Comparison of ENCODE assay signal across 23 cellular contexts in the genomic region with DNA sequence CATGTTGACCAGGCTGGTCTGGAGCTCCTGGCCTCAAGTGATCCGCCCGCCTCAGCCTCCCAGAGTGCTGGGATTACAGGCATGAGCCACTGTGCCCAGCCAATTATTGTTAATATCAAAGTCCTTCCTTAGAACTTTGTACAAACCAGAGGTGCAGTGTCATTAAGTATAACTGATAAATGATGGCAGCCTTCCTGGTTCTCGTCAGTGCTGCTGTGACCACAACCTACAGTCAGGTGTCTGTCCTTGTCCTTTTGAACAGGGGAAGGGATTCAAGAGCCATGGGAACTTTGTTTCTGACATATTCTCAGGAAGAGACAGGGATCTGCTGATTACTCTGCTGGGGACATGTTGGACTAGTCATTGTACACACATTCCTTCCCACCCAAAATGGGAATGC.
"Had no signal": no experiment of that assay in that cellular context is flagged by ENCODE, and none has a peak within 500 bp of the region (broad histone marks: within the 10 kb centered on the region; RNA-seq: fewer than 3 reads in every experiment).

No MANE protein-coding gene starts in this region.

- ATAC-seq: activated CD8-positive, alpha-beta T cell treated with anti-CD3 and anti-CD28 coated beads for 36 hours; activated T-helper 17 cell treated with anti-CD3 and anti-CD28 coated beads, Interleukin-2, amount 50 U/mL, for 72 hours; esophagus mucosa; gastroesophageal sphincter; sciatic nerve had no signal

- H3K4me3 ChIP-seq: gastroesophageal sphincter, neural progenitor cell, prostate gland, thyroid gland had no signal

- H3K27me3 Mint-ChIP-seq: activated CD8-positive, alpha-beta T cell treated with anti-CD3 and anti-CD28 coated beads for 36 hours; activated naive CD8-positive, alpha-beta T cell treated with anti-CD3 and anti-CD28 coated beads for 36 hours; activated T-helper 17 cell treated with anti-CD3 and anti-CD28 coated beads, Interleukin-2, amount 50 U/mL, for 72 hours; brain; naive B cell had no signal

- H3K27ac ChIP-seq: gastroesophageal sphincter, prostate gland, thyroid gland had no signal

- H3K9me3 ChIP-seq: gastroesophageal sphincter, prostate gland, SK-N-SH, thyroid gland had no signal

- H3K27me3 ChIP-seq: gastroesophageal sphincter, neural progenitor cell, thyroid gland had no signal

- H3K9ac ChIP-seq: neural progenitor cell, SK-N-SH had no signal

- H3K9me3 Mint-ChIP-seq: activated CD8-positive, alpha-beta T cell treated with anti-CD3 and anti-CD28 coated beads for 36 hours; activated naive CD8-positive, alpha-beta T cell treated with anti-CD3 and anti-CD28 coated beads for 36 hours; activated T-helper 17 cell treated with anti-CD3 and anti-CD28 coated beads, Interleukin-2, amount 50 U/mL, for 72 hours; brain; naive B cell; T-helper 2 cell treated with Interferon-gamma antibody and Interleukin-4, amounts not matched to agents 5 μg/mL and 100 μg/mL, for 36 hours had no signal

- H3K4me3 Mint-ChIP-seq: activated CD8-positive, alpha-beta T cell treated with anti-CD3 and anti-CD28 coated beads for 36 hours; activated naive CD8-positive, alpha-beta T cell treated with anti-CD3 and anti-CD28 coated beads for 36 hours; activated T-helper 17 cell treated with anti-CD3 and anti-CD28 coated beads, Interleukin-2, amount 50 U/mL, for 72 hours; brain; naive B cell; neural progenitor cell; T-helper 2 cell treated with Interferon-gamma antibody and Interleukin-4, amounts not matched to agents 5 μg/mL and 100 μg/mL, for 36 hours had no signal

- H3K4me1 ChIP-seq: prostate gland had no signal

- H3K36me3 ChIP-seq: gastroesophageal sphincter, prostate gland, thyroid gland had no signal

- H3K27ac Mint-ChIP-seq: activated CD8-positive, alpha-beta T cell treated with anti-CD3 and anti-CD28 coated beads for 36 hours; activated naive CD8-positive, alpha-beta T cell treated with anti-CD3 and anti-CD28 coated beads for 36 hours; activated T-helper 17 cell treated with anti-CD3 and anti-CD28 coated beads, Interleukin-2, amount 50 U/mL, for 72 hours; brain; neural progenitor cell; T-helper 2 cell treated with Interferon-gamma antibody and Interleukin-4, amounts not matched to agents 5 μg/mL and 100 μg/mL, for 36 hours had no signal

- DNase-seq: activated CD4-positive, alpha-beta T cell treated with anti-CD3 and anti-CD28 coated beads for 48 hours; activated CD4-positive, CD25-positive, alpha-beta regulatory T cell; activated CD8-positive, alpha-beta T cell treated with anti-CD3 and anti-CD28 coated beads for 36 hours; activated naive CD4-positive, alpha-beta T cell; activated naive CD8-positive, alpha-beta T cell treated with anti-CD3 and anti-CD28 coated beads for 36 hours; activated T-cell treated with anti-CD3 and anti-CD28 coated beads, Interleukin-2, amount 50 U/mL, for 1 hour; amygdala; central memory CD4-positive, alpha-beta T cell; effector CD4-positive, alpha-beta T cell; naive B cell; SK-N-SH; stimulated activated CD4-positive, alpha-beta T cell treated with anti-CD3 and anti-CD28 coated beads, Interleukin-1b, Interleukin-23, amount 100 ng/mL, for 48 hours; stimulated activated CD8-positive, alpha-beta memory T cell treated with anti-CD3 and anti-CD28 coated beads, Interleukin-4, amount 100 ng/mL, for 48 hours; stimulated activated naive CD4-positive, alpha-beta T cell treated with Interleukin-2 at 50 U/mL for 16 hours; thyroid gland had no signal
